8 cellular contexts compared by ENCODE assay signal in genomic region chr9:128276008-128276573, GRCh38. TPM values are rescaled to one million over a fixed set of nuclear protein-coding genes. Genes with fewer than 3 reads are reported as not detected.
DNase-seq lines count a peak whose midpoint lies in the region; ATAC-seq and TF ChIP-seq lines count a peak whose summit lies in the region.

SWI5 (plus strand) TSS chr9:128276276.

- peak within 1 kb of the TSS; percentile 90 for H3K4me3 ChIP-seq in AG04450 (ENCODE audit: low read depth, low read length)
- H3K4me3 ChIP-seq in iPS-18c (ENCODE audit: insufficient read depth, low read depth, low read length): peak within 1 kb of the TSS; percentile 89
- peak within 1 kb of the TSS; percentile 92 to 95 (median 92) for H3K4me3 ChIP-seq in skeletal muscle tissue (ENCODE audit: low read length in 3 of 3)

- no peaks in the 10 kb centered on the region for H3K27me3 ChIP-seq in AG04450 (ENCODE audit: control insufficient read depth, insufficient read depth, low read length)
- H3K27me3 ChIP-seq in skeletal muscle tissue (ENCODE audit: control insufficient read depth in 3 of 3, insufficient read depth in 3 of 3, low read length in 3 of 3): no peaks in the 10 kb centered on the region

- DNase-seq in AG04450 (ENCODE audit: low read depth, low spot score): peak; percentile 99
- peak; percentile 99 for DNase-seq in NCI-H2196 treated with DMSO at 0.1 percent for 48 hours (lab: John Stamatoyannopoulos, UW; ENCODE audit: unreplicated experiment)
- peak; percentile 99 to 100 for DNase-seq in T47D (ENCODE audit: low read depth in 1 of 2, low spot score in 1 of 2)

- in situ Hi-C loops in T47D (cut with HindIII; ENCODE audit: low pct_unique_long_range_greater_than_20kb, low sequenced_read_pairs): no loop called here

- CTCF ChIA-PET in AG04450 (lab: Charles Lee): interaction anchor here (1.2 kb wide), 1 partner anchor 19 kb away, joined by 3 read pairs; no protein-coding TSS in a partner anchor

- POLR2A ChIA-PET in AG04450 (lab: Yijun Ruan, JAX): interaction anchor here (0.6 to 1.6 kb wide), 10 partner anchors 9 to 60 kb away, joined by 3 to 12 read pairs (median 5); no protein-coding TSS in a partner anchor

- TF ChIP-seq CTCF in AG04450 (IDR thresholded peaks at IDR 0.05; ENCODE audit: low read depth, low read length) (no peak), VCaP (conservative IDR thresholded peaks at IDR 0.05) (no peak)

- H3K9me3 ChIP-seq in AG04450 (ENCODE audit: control insufficient read depth, insufficient read depth, low read length) (peaks cover 3% of the 10 kb centered on the region; the same call in 1 of the 2 replicates), iPS-18c (ENCODE audit: control insufficient read depth, insufficient read depth, low read length) (no peaks in the 10 kb centered on the region), skeletal muscle tissue (ENCODE audit: control insufficient read depth in 3 of 3, low read length in 3 of 3) (no peaks in the 10 kb centered on the region)

- H3K36me3 ChIP-seq in skeletal muscle tissue (ENCODE audit: control insufficient read depth in 3 of 3, insufficient read depth in 3 of 3, low read length in 3 of 3): peaks cover 12 to 17% (median 15%) of the 10 kb centered on the region in 3 donors

- H3K27ac ChIP-seq in AG04450 (ENCODE audit: low read depth, low read length): peak within 1 kb of the TSS; percentile 87
- H3K27ac ChIP-seq in VCaP: peak within 1 kb of the TSS; percentile 93
- H3K27ac ChIP-seq in skeletal muscle tissue (ENCODE audit: low read depth, low read length): peak within 1 kb of the TSS; percentile 85

- peak within 1 kb of the TSS; percentile 92 to 98 (median 94) for H3K9ac ChIP-seq in skeletal muscle tissue (ENCODE audit: low read depth in 1 of 3, low read length in 3 of 3)

- H3K4me1 ChIP-seq in skeletal muscle tissue (ENCODE audit: control insufficient read depth in 3 of 3, insufficient read depth in 3 of 3, low read length in 3 of 3): peaks cover 25 to 30% (median 28%) of the 10 kb centered on the region in 3 donors

- peak; percentile 96 for ATAC-seq in GM18907 (IDR thresholded peaks at IDR 0.05; ENCODE audit: unreplicated experiment)
- peak; percentile 90 for ATAC-seq in HG03139 (IDR thresholded peaks at IDR 0.05; ENCODE audit: unreplicated experiment)

RNA-seq across cellular contexts. Expression of gene SWI5, which starts in this region (rescaled TPM):
- polyA plus RNA-seq in AG04450 (2011; rRNA removed): 72.2 and 75.8 TPM in 2 replicates
- polyA minus RNA-seq in AG04450 (2011; rRNA and poly(A)+ RNA removed): 18.7 and 20.0 TPM in 2 replicates
- total RNA-seq in skeletal muscle tissue: 17.7 TPM

Comparison
In these comparisons a context has a peak if more than half of its experiments do, and no peak if none do; other contexts are left out.
1. Peak in every context shown above with its lines: DNase-seq, ATAC-seq, H3K4me3 ChIP-seq and H3K27ac ChIP-seq.